ENCODE assay signal across 9 cellular contexts in genomic region chrX:34300871-34301270, GRCh38.
DNase-seq lines count a peak whose midpoint lies in the region; ATAC-seq and TF ChIP-seq lines count a peak whose summit lies in the region.
"Had no signal": no experiment of that assay in that cellular context is flagged by ENCODE, and none has a peak within 500 bp of the region (broad histone marks: within the 10 kb centered on the region; RNA-seq: fewer than 3 reads in every experiment).

No MANE protein-coding gene starts in this region.

- H3K4me3 Mint-ChIP-seq in Calu3 (ENCODE audit: low read depth, unreplicated experiment) (no peak overlapping the region), nephron progenitor cell (no peak overlapping the region)

- TF ChIP-seq CTCF in Calu3 (IDR thresholded peaks at IDR 0.05; ENCODE audit: unreplicated experiment): peak; percentile 32
- peak; percentile 88 for TF ChIP-seq CTCF in nephron progenitor cell (IDR thresholded peaks at IDR 0.05)
- no peak for TF ChIP-seq CTCF in lower leg skin (IDR thresholded peaks at IDR 0.05)
- no peak for TF ChIP-seq CTCF in vagina (IDR thresholded peaks at IDR 0.05)

- 0% methylated on average over 1 of the region's 1 CpG for WGBS in lower leg skin, 2 donors

- H3K36me3 ChIP-seq in vagina: no peaks in the 10 kb centered on the region

- H3K4me1 ChIP-seq in vagina: no peaks in the 10 kb centered on the region

- H3K27ac Mint-ChIP-seq in Calu3 (ENCODE audit: unreplicated experiment) (no peak overlapping the region), nephron progenitor cell (no peak overlapping the region)

- DNase-seq in Calu3 (peak; percentile 44), NCI-H748 (lab: John Stamatoyannopoulos, UW; ENCODE audit: unreplicated experiment) (peak; percentile 57), ecto neural progenitor cell (ENCODE audit: low spot score) (peak; percentile 48), nephron progenitor cell (peak; percentile 53), lower leg skin (ENCODE audit: low spot score in 2 of 2) (no peak), vagina (ENCODE audit: extremely low spot score in 2 of 2) (no peak)

- no peak overlapping the region for H3K27ac ChIP-seq in vagina
- H3K27ac ChIP-seq: skin epidermis had no signal

- H3K9me3 Mint-ChIP-seq in Calu3 (ENCODE audit: low read depth, unreplicated experiment): no peaks in the 10 kb centered on the region
- peaks cover 5% of the 10 kb centered on the region for H3K9me3 Mint-ChIP-seq in nephron progenitor cell

- no TSS peak for BruUV-seq in Calu3 (replicated peaks; lab: Mats Ljungman, UMichigan)

- TF ChIP-seq POLR2A in lower leg skin (IDR thresholded peaks at IDR 0.05) (no peak), vagina (IDR thresholded peaks at IDR 0.05) (no peak)

- CTCF ChIA-PET in Calu3 (lab: Charles Lee): interaction anchor here (1.0 kb wide), 1 partner anchor 866 kb away, joined by 4 read pairs; no protein-coding TSS in a partner anchor

- no peaks in the 10 kb centered on the region for H3K9me3 ChIP-seq in vagina

- ATAC-seq in GM18909 (IDR thresholded peaks at IDR 0.05; ENCODE audit: poor library complexity, unreplicated experiment) (peak; percentile 67), GM18907 (IDR thresholded peaks at IDR 0.05; ENCODE audit: unreplicated experiment) (no peak)

- H3K27me3 ChIP-seq in vagina: no peaks in the 10 kb centered on the region

- H3K36me3 Mint-ChIP-seq in Calu3 (ENCODE audit: insufficient read depth, unreplicated experiment): no peaks in the 10 kb centered on the region
- H3K36me3 Mint-ChIP-seq in nephron progenitor cell (ENCODE audit: low read depth): no peaks in the 10 kb centered on the region

- H3K4me1 Mint-ChIP-seq in Calu3 (ENCODE audit: low read depth, unreplicated experiment): no peaks in the 10 kb centered on the region
- peaks cover 21% of the 10 kb centered on the region for H3K4me1 Mint-ChIP-seq in nephron progenitor cell

- intact Hi-C loops in Calu3 (cut with micrococcal nuclease; ENCODE audit: unreplicated experiment) (loop anchor here (1.0 to 5.0 kb wide), 2 partner anchors 867 to 964 kb away; no protein-coding TSS in a partner anchor), lower leg skin (cut with DNase I; ENCODE audit: low total_unique reads) (no loop called here), vagina (cut with DNase I) (no loop called here)

- H3K4me3 ChIP-seq in lower leg skin (ENCODE audit: low read depth, poor library complexity, severe bottlenecking) (no peak overlapping the region), vagina (no peak overlapping the region)
- H3K4me3 ChIP-seq: skin epidermis had no signal

- no peaks in the 10 kb centered on the region for H3K27me3 Mint-ChIP-seq in Calu3 (ENCODE audit: unreplicated experiment)
- H3K27me3 Mint-ChIP-seq in nephron progenitor cell (ENCODE audit: low read depth, poor library complexity): peaks cover 3% of the 10 kb centered on the region

Comparison
In these comparisons a context has a peak if more than half of its experiments do, and no peak if none do; other contexts are left out.
1. DNase-seq: peak in Calu3 (single experiment), NCI-H748 (single experiment), ecto neural progenitor cell (single experiment) and nephron progenitor cell (single experiment); none in lower leg skin (0 of 2) and vagina (0 of 2).
2. CTCF ChIP-seq: peak in Calu3 (single experiment) and nephron progenitor cell (single experiment); none in lower leg skin (0 of 3) and vagina (0 of 3).